In genomic region chr5:14143843-14144585, GRCh38 we compare ENCODE assay signal across 8 cellular contexts. TPM values are rescaled to one million over a fixed set of nuclear protein-coding genes. Genes with fewer than 3 reads are reported as not detected.
DNase-seq lines count a peak whose midpoint lies in the region; ATAC-seq and TF ChIP-seq lines count a peak whose summit lies in the region.

No MANE protein-coding gene starts in this region.

- H2AFZ ChIP-seq in KMS-11 (ENCODE audit: low read depth): peak overlapping the region; percentile 57

- peak overlapping the region; percentile 74 for H3K9ac ChIP-seq in KMS-11

- H3K79me2 ChIP-seq in KMS-11 (ENCODE audit: insufficient read depth, low read depth): peaks cover 50% of the 10 kb centered on the region

- H4K20me1 ChIP-seq in KMS-11 (ENCODE audit: insufficient read depth): peaks cover 16% of the 10 kb centered on the region

- H3K4me1 Mint-ChIP-seq in activated T-cell treated with anti-CD3 and anti-CD28 coated beads, Interleukin-2, amount 50 U/mL, for 4 hours (ENCODE audit: low read depth): peaks cover 16% of the 10 kb centered on the region

- no peaks in the 10 kb centered on the region for H3K36me3 ChIP-seq in KMS-11 (ENCODE audit: insufficient read depth)

- peaks cover 49% of the 10 kb centered on the region for H3K27me3 Mint-ChIP-seq in activated T-cell treated with anti-CD3 and anti-CD28 coated beads, Interleukin-2, amount 50 U/mL, for 4 hours (ENCODE audit: low read depth)

- H3K27me3 ChIP-seq in KMS-11 (ENCODE audit: insufficient read depth, low read depth): no peaks in the 10 kb centered on the region

- TF ChIP-seq CTCF in GM10266 (IDR thresholded peaks at IDR 0.05; ENCODE audit: control insufficient read depth, insufficient read depth, low read depth, missing control alignments) (no peak), KMS-11 (conservative IDR thresholded peaks at IDR 0.05; ENCODE audit: low read depth, low read length) (no peak), fibroblast of the aortic adventitia (IDR thresholded peaks at IDR 0.05; ENCODE audit: insufficient read depth, low read length) (no peak)

- H3K4me3 ChIP-seq in KMS-11 (IDR thresholded peaks at IDR 0.05; ENCODE audit: insufficient read depth, low read depth, low read length) (no peak overlapping the region), fibroblast of the aortic adventitia (ENCODE audit: low read depth, low read length) (peak overlapping the region; percentile 87)

- H3K4me1 ChIP-seq in KMS-11 (ENCODE audit: low read depth, poor library complexity, severe bottlenecking): peaks cover 37% of the 10 kb centered on the region

- peak overlapping the region; percentile 69 for H3K4me2 ChIP-seq in KMS-11

- peak overlapping the region; percentile 80 for H3K4me3 Mint-ChIP-seq in activated T-cell treated with anti-CD3 and anti-CD28 coated beads, Interleukin-2, amount 50 U/mL, for 4 hours

- H3K36me3 Mint-ChIP-seq in activated T-cell treated with anti-CD3 and anti-CD28 coated beads, Interleukin-2, amount 50 U/mL, for 4 hours (ENCODE audit: insufficient read depth): no peaks in the 10 kb centered on the region

- ATAC-seq in GM21737 (IDR thresholded peaks at IDR 0.05; ENCODE audit: unreplicated experiment): peak; percentile 4
- peak in 1 of 2 donors; percentile 16 for ATAC-seq in activated T-cell treated with anti-CD3 and anti-CD28 coated beads, Interleukin-2, amount 50 U/mL, for 4 hours

- no peaks in the 10 kb centered on the region for H3K9me3 Mint-ChIP-seq in activated T-cell treated with anti-CD3 and anti-CD28 coated beads, Interleukin-2, amount 50 U/mL, for 4 hours

- peak overlapping the region; percentile 73 for H3K27ac ChIP-seq in KMS-11

- DNase-seq in GM10266 (ENCODE audit: extremely low spot score): peak; percentile 68
- DNase-seq in activated T-cell treated with anti-CD3 and anti-CD28 coated beads, Interleukin-2, amount 50 U/mL, for 4 hours: peak; percentile 12
- peak; percentile 40 for DNase-seq in fibroblast of the aortic adventitia (ENCODE audit: low read depth)
- peak; percentile 31 for DNase-seq in occipital lobe (lab: John Stamatoyannopoulos, UW)
- DNase-seq in NCI-H446 treated with DMSO at 0.1 percent for 48 hours (lab: John Stamatoyannopoulos, UW): no peak
- DNase-seq in NCI-H187 (lab: John Stamatoyannopoulos, UW): no peak

RNA-seq across cellular contexts. Expression of gene TRIO, which starts 0.9 kb away (rescaled TPM):
- total RNA-seq in activated T-cell treated with anti-CD3 and anti-CD28 coated beads, Interleukin-2, amount 50 U/mL, for 4 hours: 1 to 10 TPM; 4.6 to 6.6 (median 5.7) TPM
- total RNA-seq in fibroblast of the aortic adventitia (ENCODE audit: low replicate concordance) (211 and 222 TPM in 2 replicates), occipital lobe (381 TPM)

Comparison
In these comparisons a context has a peak if more than half of its experiments do, and no peak if none do; other contexts are left out.
1. DNase-seq: peak in GM10266 (single experiment), activated T-cell treated with anti-CD3 and anti-CD28 coated beads, Interleukin-2, amount 50 U/mL, for 4 hours (single experiment), fibroblast of the aortic adventitia (single experiment) and occipital lobe (single experiment); none in NCI-H446 treated with DMSO at 0.1 percent for 48 hours (single experiment) and NCI-H187 (0 of 2).
2. RNA of gene TRIO, which starts 0.9 kb away (total RNA-seq): 381 TPM in occipital lobe (single experiment) and 211 to 222 TPM in fibroblast of the aortic adventitia; 4.6 to 6.6 TPM in activated T-cell treated with anti-CD3 and anti-CD28 coated beads, Interleukin-2, amount 50 U/mL, for 4 hours; every median in the first group is over 10 times any median in the second.